In genomic region chr17:68462381-68463210, GRCh38 we compare ENCODE assay signal across 8 cellular contexts. TPM values are rescaled to one million over a fixed set of nuclear protein-coding genes. Genes with fewer than 3 reads are reported as not detected.
DNase-seq lines count a peak whose midpoint lies in the region; ATAC-seq and TF ChIP-seq lines count a peak whose summit lies in the region.

No MANE protein-coding gene starts in this region.

- no peak for TF ChIP-seq EP300 in upper lobe of left lung (IDR thresholded peaks at IDR 0.05)

- H3K27ac Mint-ChIP-seq in activated T-cell treated with anti-CD3 and anti-CD28 coated beads, Interleukin-2, amount 50 U/mL, for 72 hours = peak overlapping the region; percentile 99

- no TSS peak for BruUV-seq in Panc1 (replicated peaks; lab: Mats Ljungman, UMichigan)

- no peak for TF ChIP-seq POLR2A in upper lobe of left lung (IDR thresholded peaks at IDR 0.05)

- DNase-seq in DMS153 (lab: John Stamatoyannopoulos, UW) (peak; percentile 73), Panc1 (ENCODE audit: low read depth, low spot score) (no peak), fibroblast of pulmonary artery (ENCODE audit: low read depth) (peak; percentile 88), nucleus accumbens (lab: John Stamatoyannopoulos, UW) (peak in 38 of 56 donors; percentile 4 to 71 (median 22)), upper lobe of left lung (peak in 1 of 2 donors; percentile 73)
- peak; percentile 80 to 82 for DNase-seq in activated T-cell treated with anti-CD3 and anti-CD28 coated beads, Interleukin-2, amount 50 U/mL, for 72 hours

- H3K4me1 ChIP-seq in Panc1 (ENCODE audit: control insufficient read depth, insufficient read depth, low read length) (no peaks in the 10 kb centered on the region; the same call in none of the 2 replicates), upper lobe of left lung (peaks cover 22 to 40% (median 29%) of the 10 kb centered on the region in 4 donors)

- H3K36me3 Mint-ChIP-seq in activated T-cell treated with anti-CD3 and anti-CD28 coated beads, Interleukin-2, amount 50 U/mL, for 72 hours (ENCODE audit: insufficient read depth in 2 of 2) = no peaks in the 10 kb centered on the region

- CTCF ChIA-PET in Panc1 (lab: Charles Lee) = no interaction called here

- POLR2A ChIA-PET in Panc1 (lab: Charles Lee) = no interaction called here

- peaks cover 4% of the 10 kb centered on the region for H3K27me3 Mint-ChIP-seq in activated T-cell treated with anti-CD3 and anti-CD28 coated beads, Interleukin-2, amount 50 U/mL, for 72 hours (ENCODE audit: low read depth)

- in situ Hi-C loops in Panc1 (cut with HindIII; ENCODE audit: low pct_unique_long_range_greater_than_20kb, low sequenced_read_pairs) = no loop called here

- ATAC-seq in GM21528 (IDR thresholded peaks at IDR 0.05; ENCODE audit: low FRiP score, unreplicated experiment) (peak; percentile 33), Panc1 (peak; percentile 95), upper lobe of left lung (ENCODE audit: low FRiP score in 2 of 2) (peak; percentile 93 to 94)
- peak; percentile 58 to 61 for ATAC-seq in activated T-cell treated with anti-CD3 and anti-CD28 coated beads, Interleukin-2, amount 50 U/mL, for 72 hours (replicated peaks in 1 of 2)

- H3K36me3 ChIP-seq in Panc1 (ENCODE audit: control insufficient read depth, insufficient read depth, low read length) (no peaks in the 10 kb centered on the region), upper lobe of left lung (no peaks in the 10 kb centered on the region)

- 49 to 51% methylated on average over 15 of the region's 15 CpGs for WGBS in upper lobe of left lung, 2 donors

- H3K4me3 Mint-ChIP-seq in activated T-cell treated with anti-CD3 and anti-CD28 coated beads, Interleukin-2, amount 50 U/mL, for 72 hours = peak overlapping the region; percentile 60 to 71

- H3K27ac ChIP-seq in Panc1 (ENCODE audit: low read length) (no peak overlapping the region), upper lobe of left lung (no peak overlapping the region)

- intact Hi-C loops in Panc1 (cut with micrococcal nuclease; ENCODE audit: unreplicated experiment) = loop anchor here (2.0 to 10.0 kb wide), 5 partner anchors 200 to 498 kb away; no protein-coding TSS in a partner anchor

- H3K9me3 ChIP-seq in Panc1 (ENCODE audit: control insufficient read depth, insufficient read depth, low read depth, low read length) = no peaks in the 10 kb centered on the region
- no peaks in the 10 kb centered on the region for H3K9me3 ChIP-seq in upper lobe of left lung

- peaks cover 66% of the 10 kb centered on the region for H3K4me1 Mint-ChIP-seq in activated T-cell treated with anti-CD3 and anti-CD28 coated beads, Interleukin-2, amount 50 U/mL, for 72 hours (ENCODE audit: low read depth)

- TF ChIP-seq CTCF in LNCAP (IDR thresholded peaks at IDR 0.05) (peak; percentile 66), Panc1 (IDR thresholded peaks at IDR 0.05) (peak; percentile 71), fibroblast of pulmonary artery (IDR thresholded peaks at IDR 0.05; ENCODE audit: low read length, missing control alignments) (peak; percentile 64), upper lobe of left lung (IDR thresholded peaks at IDR 0.05) (peak; percentile 60 to 86 (median 70))

- H3K9me3 Mint-ChIP-seq in activated T-cell treated with anti-CD3 and anti-CD28 coated beads, Interleukin-2, amount 50 U/mL, for 72 hours = no peaks in the 10 kb centered on the region

- no peaks in the 10 kb centered on the region for H3K27me3 ChIP-seq in Panc1 (ENCODE audit: control insufficient read depth, insufficient read depth, low read length)
- H3K27me3 ChIP-seq in upper lobe of left lung = no peaks in the 10 kb centered on the region

- H3K4me3 ChIP-seq in Panc1 (ENCODE audit: low read depth in 2 of 2, low read length in 2 of 2) (no peak overlapping the region), fibroblast of pulmonary artery (replicated peaks; ENCODE audit: low read depth, low read length) (no peak overlapping the region), upper lobe of left lung (no peak overlapping the region)

RNA-seq across cellular contexts. Expression of gene WIPI1, which starts 5.3 kb away (rescaled TPM):
- total RNA-seq in Panc1 (2021; ENCODE audit: unreplicated experiment) (19.8 TPM), upper lobe of left lung (100 to 1,000 TPM in 1 of 6 donors, 10 to 100 TPM in 5; 34.7 to 151 (median 44.4) TPM)
- 28.2 TPM for polyA plus RNA-seq in Panc1 (2012; ENCODE audit: insufficient read length)
- 10 to 100 TPM; 61.0 to 85.8 TPM for total RNA-seq in activated T-cell treated with anti-CD3 and anti-CD28 coated beads, Interleukin-2, amount 50 U/mL, for 72 hours

RNA-seq across cellular contexts. Expression of gene PRKAR1A, which starts 49.6 kb away (rescaled TPM):
- total RNA-seq in Panc1 (2021; ENCODE audit: unreplicated experiment) = 174 TPM
- polyA plus RNA-seq in Panc1 (2012; ENCODE audit: insufficient read length) = 124 TPM
- total RNA-seq in activated T-cell treated with anti-CD3 and anti-CD28 coated beads, Interleukin-2, amount 50 U/mL, for 72 hours = 100 to 1,000 TPM; 245 to 252 TPM
- total RNA-seq in upper lobe of left lung = 100 to 1,000 TPM; 161 to 490 (median 396) TPM

Comparison
In these comparisons a context has a peak if more than half of its experiments do, and no peak if none do; other contexts are left out.
1. ATAC-seq: peak in every context shown above with its lines; median percentile 95 in Panc1; 94 in upper lobe of left lung; 60 in activated T-cell treated with anti-CD3 and anti-CD28 coated beads, Interleukin-2, amount 50 U/mL, for 72 hours; 33 in GM21528.